In genomic region chr1:114581335-114582287, GRCh38 we compare ENCODE assay signal across 8 cellular contexts. TPM values are rescaled to one million over a fixed set of nuclear protein-coding genes. Genes with fewer than 3 reads are reported as not detected.
DNase-seq lines count a peak whose midpoint lies in the region; ATAC-seq and TF ChIP-seq lines count a peak whose summit lies in the region.

Gene BCAS2, minus strand, starts transcription at chr1:114581615. Its CDS starts 24 bp downstream, at chr1:114581591.

- TF ChIP-seq EP300 in suprapubic skin (IDR thresholded peaks at IDR 0.05), result peak; percentile 49

- peaks cover 42% of the 10 kb centered on the region for H3K4me1 Mint-ChIP-seq in activated naive CD4-positive, alpha-beta T cell treated with anti-CD3 and anti-CD28 coated beads, Interleukin-2, amount 50 U/mL, for 24 hours

- peaks cover 5% of the 10 kb centered on the region for H3K9me3 Mint-ChIP-seq in activated naive CD4-positive, alpha-beta T cell treated with anti-CD3 and anti-CD28 coated beads, Interleukin-2, amount 50 U/mL, for 24 hours

- H3K36me3 ChIP-seq in GM06990 (ENCODE audit: control insufficient read depth, insufficient read depth, low read length), result no peaks in the 10 kb centered on the region; the same call in 1 of the 2 replicates
- peaks cover 26% of the 10 kb centered on the region for H3K36me3 ChIP-seq in suprapubic skin

- H3K4me1 ChIP-seq in suprapubic skin, result peaks cover 19% of the 10 kb centered on the region

- TF ChIP-seq POLR2A in suprapubic skin (IDR thresholded peaks at IDR 0.05), result peak; percentile 80 to 91

- 9% methylated on average over 32 of the region's 40 CpGs for WGBS in suprapubic skin

- H3K27me3 ChIP-seq in GM06990 (replicated peaks; ENCODE audit: control insufficient read depth, insufficient read depth, low read length) (no peaks in the 10 kb centered on the region), suprapubic skin (no peaks in the 10 kb centered on the region)

- H3K27me3 Mint-ChIP-seq in activated naive CD4-positive, alpha-beta T cell treated with anti-CD3 and anti-CD28 coated beads, Interleukin-2, amount 50 U/mL, for 24 hours, result no peaks in the 10 kb centered on the region

- peak within 1 kb of the TSS; percentile 97 for H3K27ac Mint-ChIP-seq in activated naive CD4-positive, alpha-beta T cell treated with anti-CD3 and anti-CD28 coated beads, Interleukin-2, amount 50 U/mL, for 24 hours

- TF ChIP-seq CTCF in GM06990 (IDR thresholded peaks at IDR 0.05; ENCODE audit: insufficient read depth, low read length, poor library complexity, severe bottlenecking) (no peak), suprapubic skin (IDR thresholded peaks at IDR 0.05) (no peak)

- H3K27ac ChIP-seq in suprapubic skin, result peak within 1 kb of the TSS; percentile 78

- H3K4me3 ChIP-seq in GM06990 (replicated peaks; ENCODE audit: low read depth, low read length), result peak within 1 kb of the TSS; percentile 77
- peak within 1 kb of the TSS; percentile 56 for H3K4me3 ChIP-seq in suprapubic skin

- no peaks in the 10 kb centered on the region for H3K9me3 ChIP-seq in suprapubic skin

- H3K36me3 Mint-ChIP-seq in activated naive CD4-positive, alpha-beta T cell treated with anti-CD3 and anti-CD28 coated beads, Interleukin-2, amount 50 U/mL, for 24 hours, result peaks cover 17% of the 10 kb centered on the region

- ATAC-seq in HG02588 (IDR thresholded peaks at IDR 0.05; ENCODE audit: unreplicated experiment) (peak; percentile 99), SK-N-SH treated with all-trans-retinoic acid at 6 μM for 48 hours (peak; percentile 99)

- DNase-seq in GM06990 (ENCODE audit: extremely low read depth, insufficient read length) (peak; percentile 84), NCI-H1092 (lab: John Stamatoyannopoulos, UW) (peak; percentile 95), globus pallidus (ENCODE audit: low spot score) (peak; percentile 99), nucleus accumbens (lab: John Stamatoyannopoulos, UW) (peak; percentile 50 to 99 (median 93)), suprapubic skin (ENCODE audit: low spot score in 2 of 2) (peak; percentile 97 to 98)

- peak within 1 kb of the TSS; percentile 99 for H3K4me3 Mint-ChIP-seq in activated naive CD4-positive, alpha-beta T cell treated with anti-CD3 and anti-CD28 coated beads, Interleukin-2, amount 50 U/mL, for 24 hours

TF ChIP-seq in SK-N-SH treated with all-trans-retinoic acid at 6 μM for 48 hours, 23 proteins besides CTCF, POLR2A, EP300 and RAD21 (continues in another document):
- no peak for TF ChIP-seq ZFP30 (CRISPR knock-in tag; IDR thresholded peaks at IDR 0.05)
- TF ChIP-seq OSR1 (CRISPR knock-in tag; IDR thresholded peaks at IDR 0.05), result no peak
- peak; percentile 80; the same call in 1 of the 2 replicates for TF ChIP-seq TSHZ2 (CRISPR knock-in tag; IDR thresholded peaks at IDR 0.05)
- no peak for TF ChIP-seq RARB (CRISPR knock-in tag; IDR thresholded peaks at IDR 0.05)
- peak; percentile 79 for TF ChIP-seq ZFP3 (CRISPR knock-in tag; IDR thresholded peaks at IDR 0.05)
- no peak for TF ChIP-seq ARNTL (CRISPR knock-in tag; IDR thresholded peaks at IDR 0.05; ENCODE audit: borderline replicate concordance, low read depth)
- TF ChIP-seq ISL1 (CRISPR knock-in tag; IDR thresholded peaks at IDR 0.05), result 0 out of 2 replicates have a peak, but pooled peaks have one; percentile 21
- TF ChIP-seq CSRNP3 (CRISPR knock-in tag; IDR thresholded peaks at IDR 0.05), result 0 out of 2 replicates have a peak, but pooled peaks have one; percentile 43
- TF ChIP-seq CSDC2 (CRISPR knock-in tag; IDR thresholded peaks at IDR 0.05), result peak; percentile 90
- TF ChIP-seq TCF4 (CRISPR knock-in tag; IDR thresholded peaks at IDR 0.05; ENCODE audit: borderline replicate concordance), result no peak
- TF ChIP-seq TOX (CRISPR knock-in tag; IDR thresholded peaks at IDR 0.05; ENCODE audit: borderline replicate concordance), result no peak
- TF ChIP-seq ZNF70 (CRISPR knock-in tag; IDR thresholded peaks at IDR 0.05), result no peak
- no peak for TF ChIP-seq GLIS3 (CRISPR knock-in tag; IDR thresholded peaks at IDR 0.05)
- TF ChIP-seq PATZ1 (CRISPR knock-in tag; IDR thresholded peaks at IDR 0.05; ENCODE audit: borderline replicate concordance), result no peak
- no peak for TF ChIP-seq BACH2 (CRISPR knock-in tag; IDR thresholded peaks at IDR 0.05; ENCODE audit: borderline replicate concordance)
- no peak for TF ChIP-seq POU6F1 (CRISPR knock-in tag; IDR thresholded peaks at IDR 0.05; ENCODE audit: borderline replicate concordance, low read depth)
- no peak for TF ChIP-seq ZNF8 (CRISPR knock-in tag; IDR thresholded peaks at IDR 0.05)
- TF ChIP-seq CREB5 (CRISPR knock-in tag; IDR thresholded peaks at IDR 0.05; ENCODE audit: low read depth), result no peak
- no peak for TF ChIP-seq ZC3H10 (CRISPR knock-in tag; IDR thresholded peaks at IDR 0.05)
- TF ChIP-seq ESRRG (CRISPR knock-in tag; IDR thresholded peaks at IDR 0.05), result 0 out of 2 replicates have a peak, but pooled peaks have one; percentile 25

RNA-seq across cellular contexts. Expression of gene BCAS2, which starts in this region (rescaled TPM):
- 10 to 100 TPM; 30.6 to 43.4 (median 36.0) TPM for total RNA-seq in suprapubic skin

Comparison
In these comparisons a context has a peak if more than half of its experiments do, and no peak if none do; other contexts are left out.
1. Peak in every context shown above with its lines: DNase-seq, ATAC-seq, H3K4me3 ChIP-seq and H3K27ac ChIP-seq.